8 cellular contexts compared by ENCODE assay signal in genomic region chr17:37483311-37484039, GRCh38. TPM values are rescaled to one million over a fixed set of nuclear protein-coding genes. Genes with fewer than 3 reads are reported as not detected.
A peak's percentile ranks its signal among the peaks of the same experiment; 100 is the strongest.
DNase-seq lines count a peak whose midpoint lies in the region; ATAC-seq, FAIRE-seq and TF ChIP-seq lines count a peak whose summit lies in the region.

No MANE protein-coding gene starts in this region.

- CTCF ChIA-PET in PC-3 (lab: Charles Lee): no interaction called here

- no peaks in the 10 kb centered on the region for H3F3A ChIP-seq in PC-3 (ENCODE audit: low read length, unreplicated experiment)

- no TSS peak for BruUV-seq in PC-3 (replicated peaks; lab: Mats Ljungman, UMichigan)

- H3K4me3 ChIP-seq in BLaER1: no peak overlapping the region
- no peak overlapping the region for H3K4me3 ChIP-seq in PC-3 (ENCODE audit: low read length)

- intact Hi-C loops in PC-3 (cut with micrococcal nuclease): loop anchor here (10.0 kb wide), 1 partner anchor 79 kb away; the partner anchor contains the start of genes ACACA and TADA2A

- peak; percentile 32 for DNase-seq in HTR-8/SVneo (ENCODE audit: insufficient read length, low spot score)
- DNase-seq in mucosa of gallbladder (ENCODE audit: low spot score): peak; percentile 14
- no peak for DNase-seq in Kasumi-1 (lab: John Stamatoyannopoulos, UW)
- no peak for DNase-seq in PC-3

- H3K27me3 ChIP-seq in BLaER1 (no peaks in the 10 kb centered on the region; the same call in 1 of the 2 replicates), PC-3 (ENCODE audit: low read length) (no peaks in the 10 kb centered on the region)

- no peaks in the 10 kb centered on the region for H4K20me1 ChIP-seq in BLaER1
- no peaks in the 10 kb centered on the region for H4K20me1 ChIP-seq in PC-3 (ENCODE audit: low read length)

- FAIRE-seq in HTR-8/SVneo (lab: Jason Lieb, UNC): no peak

- ATAC-seq in HG03159 (IDR thresholded peaks at IDR 0.05; ENCODE audit: unreplicated experiment) (no peak), GM21423 (IDR thresholded peaks at IDR 0.05; ENCODE audit: unreplicated experiment) (no peak), PC-3 (no peak)

- POLR2A ChIA-PET in PC-3 (lab: Charles Lee; ENCODE audit: unreplicated experiment): no interaction called here

- H3K9me2 ChIP-seq in PC-3 (replicated peaks; ENCODE audit: low read length): no peaks in the 10 kb centered on the region

- H3K36me3 ChIP-seq in BLaER1 (peaks cover 24% of the 10 kb centered on the region), PC-3 (ENCODE audit: low read depth, low read length) (peaks cover 5% of the 10 kb centered on the region; the same call in 1 of the 2 replicates)

- H3K27ac ChIP-seq in BLaER1: peak overlapping the region; percentile 15
- H3K27ac ChIP-seq in angular gyrus (ENCODE audit: low read depth, low read length): peak overlapping the region; percentile 29
- H3K27ac ChIP-seq in PC-3 (ENCODE audit: low read length): no peak overlapping the region

- peaks cover 40% of the 10 kb centered on the region for H3K4me1 ChIP-seq in BLaER1
- peaks cover 18% of the 10 kb centered on the region for H3K4me1 ChIP-seq in PC-3 (ENCODE audit: insufficient read depth, low read length)

- no peak overlapping the region for H3K9ac ChIP-seq in BLaER1
- no peak overlapping the region for H3K9ac ChIP-seq in PC-3 (ENCODE audit: low read length)

- no peak for TF ChIP-seq CTCF in PC-3 (conservative IDR thresholded peaks at IDR 0.05; ENCODE audit: low read depth, low read length)

- H3K79me2 ChIP-seq in PC-3 (ENCODE audit: low read length): no peaks in the 10 kb centered on the region

- H3K4me2 ChIP-seq in BLaER1 (peak overlapping the region; percentile 65), PC-3 (ENCODE audit: low read length) (no peak overlapping the region)

- H2AFZ ChIP-seq in PC-3 (ENCODE audit: low read length): no peak overlapping the region

- no peaks in the 10 kb centered on the region for H3K9me3 ChIP-seq in BLaER1
- no peaks in the 10 kb centered on the region for H3K9me3 ChIP-seq in PC-3 (ENCODE audit: low read length)

RNA-seq across cellular contexts. Expression of gene DUSP14, which starts 6.2 kb away (rescaled TPM):
- total RNA-seq in mucosa of gallbladder (16.5 TPM), PC-3 (2014; rRNA removed) (49.4 and 56.2 TPM in 2 replicates)

Comparison
In these comparisons a context has a peak if more than half of its experiments do, and no peak if none do; other contexts are left out.
1. DNase-seq: peak in HTR-8/SVneo (single experiment) and mucosa of gallbladder (single experiment); none in Kasumi-1 (0 of 2) and PC-3 (single experiment).